18 cellular contexts compared by ENCODE assay signal in the genomic region with DNA sequence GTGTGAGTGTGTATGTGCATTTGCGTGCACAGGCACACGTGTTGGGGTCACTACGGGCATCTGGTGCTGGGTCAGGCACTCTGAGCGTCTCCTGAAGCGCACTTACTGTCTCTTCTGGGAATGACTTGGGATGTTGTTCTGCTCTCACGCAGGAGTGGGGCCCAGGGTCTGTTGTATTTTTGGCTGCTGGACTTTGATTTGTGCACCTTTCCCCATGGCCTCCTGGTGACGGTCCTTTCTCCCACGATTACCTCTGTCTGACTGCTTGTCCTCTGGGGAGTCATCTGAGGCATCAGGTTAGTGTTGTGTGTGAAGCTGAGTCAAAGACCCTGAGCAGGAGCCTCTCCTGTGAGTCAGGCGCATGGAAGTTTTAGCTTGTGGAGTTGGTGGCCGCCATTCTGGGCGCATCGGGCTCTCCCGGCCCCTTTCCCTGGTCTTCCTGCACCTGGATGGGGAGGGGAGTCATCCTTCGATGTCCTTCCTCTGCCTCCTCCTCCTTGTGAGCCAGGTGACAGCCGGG.
DNase-seq lines count a peak whose midpoint lies in the region; ATAC-seq and TF ChIP-seq lines count a peak whose summit lies in the region.
"Had no signal": no experiment of that assay in that cellular context is flagged by ENCODE, and none has a peak within 500 bp of the region (broad histone marks: within the 10 kb centered on the region; RNA-seq: fewer than 3 reads in every experiment).

No MANE protein-coding gene starts in this region.

- no peak overlapping the region for H2BK5ac ChIP-seq in mesenchymal stem cell (ENCODE audit: low read depth, low read length, poor library complexity, severe bottlenecking)

- H3K23ac ChIP-seq in mesenchymal stem cell (ENCODE audit: low read length in 2 of 2): no peak overlapping the region

- H3K9me3 Mint-ChIP-seq in activated CD4-positive, alpha-beta T cell treated with anti-CD3 and anti-CD28 coated beads, Interleukin-2, amount 10 ng/mL, durations not matched to agents 7 days and 5 days: no peaks in the 10 kb centered on the region
- no peaks in the 10 kb centered on the region for H3K9me3 Mint-ChIP-seq in effector memory CD8-positive, alpha-beta T cell
- H3K9me3 Mint-ChIP-seq in nephron: no peaks in the 10 kb centered on the region
- no peaks in the 10 kb centered on the region for H3K9me3 Mint-ChIP-seq in activated CD4-positive, alpha-beta memory T cell treated with anti-CD3 and anti-CD28 coated beads for 36 hours

- no peaks in the 10 kb centered on the region for H3K27me3 ChIP-seq in mesenchymal stem cell (ENCODE audit: control insufficient read depth in 1 of 2, insufficient read depth in 1 of 2, low read length in 2 of 2)
- H3K27me3 ChIP-seq: tibial artery had no signal

- H3K4ac ChIP-seq in mesenchymal stem cell (ENCODE audit: low read depth in 1 of 2, low read length in 2 of 2): no peak overlapping the region

- no peak for ATAC-seq in effector memory CD8-positive, alpha-beta T cell (replicated peaks)

- H2AK5ac ChIP-seq in mesenchymal stem cell (ENCODE audit: low read length, severe bottlenecking): no peak overlapping the region

- no peak overlapping the region for H2AFZ ChIP-seq in mesenchymal stem cell (ENCODE audit: low read depth, low read length)

- in situ Hi-C loops in G401 (cut with HindIII; ENCODE audit: low sequenced_read_pairs): no loop called here

- H3K9ac ChIP-seq in mesenchymal stem cell (ENCODE audit: low read length): no peak overlapping the region

- peaks cover 7% of the 10 kb centered on the region for H3K27me3 Mint-ChIP-seq in activated CD4-positive, alpha-beta T cell treated with anti-CD3 and anti-CD28 coated beads, Interleukin-2, amount 10 ng/mL, durations not matched to agents 7 days and 5 days
- no peaks in the 10 kb centered on the region for H3K27me3 Mint-ChIP-seq in effector memory CD8-positive, alpha-beta T cell
- no peaks in the 10 kb centered on the region for H3K27me3 Mint-ChIP-seq in nephron (ENCODE audit: low read depth)
- peaks cover 3% of the 10 kb centered on the region for H3K27me3 Mint-ChIP-seq in activated CD4-positive, alpha-beta memory T cell treated with anti-CD3 and anti-CD28 coated beads for 36 hours

- H3K18ac ChIP-seq in mesenchymal stem cell (ENCODE audit: low read depth in 1 of 2, low read length in 2 of 2): peak overlapping the region in 1 of 2 experiments; percentile 49

- peaks cover 55% of the 10 kb centered on the region for H3K4me1 ChIP-seq in mesenchymal stem cell (ENCODE audit: control insufficient read depth, insufficient read depth, low read depth, low read length)

- no peak overlapping the region for H2BK120ac ChIP-seq in mesenchymal stem cell (ENCODE audit: low read depth, low read length)

- H2BK15ac ChIP-seq in mesenchymal stem cell (ENCODE audit: low read depth, poor library complexity, severe bottlenecking): no peak overlapping the region

- H3K79me1 ChIP-seq in mesenchymal stem cell (replicated peaks; ENCODE audit: low read length, poor library complexity, severe bottlenecking): peaks cover 65% of the 10 kb centered on the region

- peak overlapping the region; percentile 63 for H3K27ac Mint-ChIP-seq in activated CD4-positive, alpha-beta T cell treated with anti-CD3 and anti-CD28 coated beads, Interleukin-2, amount 10 ng/mL, durations not matched to agents 7 days and 5 days
- peak overlapping the region; percentile 52 to 99 for H3K27ac Mint-ChIP-seq in effector memory CD8-positive, alpha-beta T cell
- H3K27ac Mint-ChIP-seq in nephron: peak overlapping the region; percentile 69 to 87 (median 84)
- no peak overlapping the region for H3K27ac Mint-ChIP-seq in activated CD4-positive, alpha-beta memory T cell treated with anti-CD3 and anti-CD28 coated beads for 36 hours

- H3K4me3 Mint-ChIP-seq in activated CD4-positive, alpha-beta T cell treated with anti-CD3 and anti-CD28 coated beads, Interleukin-2, amount 10 ng/mL, durations not matched to agents 7 days and 5 days: no peak overlapping the region
- H3K4me3 Mint-ChIP-seq in effector memory CD8-positive, alpha-beta T cell: no peak overlapping the region
- H3K4me3 Mint-ChIP-seq in nephron: peak overlapping the region in 1 of 3 experiments; percentile 31
- no peak overlapping the region for H3K4me3 Mint-ChIP-seq in activated CD4-positive, alpha-beta memory T cell treated with anti-CD3 and anti-CD28 coated beads for 36 hours
- H3K4me3 Mint-ChIP-seq: CD14-positive monocyte had no signal

- no peak overlapping the region for H3K4me2 ChIP-seq in mesenchymal stem cell (ENCODE audit: low read length, poor library complexity, severe bottlenecking)

- intact Hi-C loops in activated CD4-positive, alpha-beta memory T cell treated with anti-CD3 and anti-CD28 coated beads for 36 hours (cut with micrococcal nuclease): no loop called here

- POLR2A ChIA-PET in activated CD4-positive, alpha-beta T cell treated with anti-CD3 and anti-CD28 coated beads, Interleukin-2, amount 10 ng/mL, durations not matched to agents 7 days and 5 days (lab: Charles Lee): no interaction called here
- POLR2A ChIA-PET in activated CD4-positive, alpha-beta memory T cell treated with anti-CD3 and anti-CD28 coated beads for 36 hours (lab: Charles Lee): no interaction called here

- H3K9me3 ChIP-seq in mesenchymal stem cell (ENCODE audit: control insufficient read depth, low read length): no peaks in the 10 kb centered on the region
- H3K9me3 ChIP-seq: tibial artery had no signal

- H3K4me3 ChIP-seq in mesenchymal stem cell (ENCODE audit: insufficient read depth in 1 of 2, low read depth in 1 of 2, low read length in 2 of 2): no peak overlapping the region
- H3K4me3 ChIP-seq: tibial artery had no signal

- H4K91ac ChIP-seq in mesenchymal stem cell (ENCODE audit: low read length): no peak overlapping the region

- no peak for DNase-seq in activated CD4-positive, alpha-beta T cell treated with anti-CD3 and anti-CD28 coated beads, Interleukin-2, amount 10 ng/mL, durations not matched to agents 7 days and 5 days
- DNase-seq in activated CD4-positive, alpha-beta T cell treated with anti-CD3 and anti-CD28 coated beads for 1 hour: no peak
- no peak for DNase-seq in effector memory CD8-positive, alpha-beta T cell
- DNase-seq in G401 (ENCODE audit: low spot score) (no peak), mesenchymal stem cell (no peak), RPMI8226 (no peak)
- no peak for DNase-seq in activated CD4-positive, alpha-beta memory T cell treated with anti-CD3 and anti-CD28 coated beads for 36 hours
- DNase-seq: activated effector memory CD4-positive, alpha-beta T cell treated with Interleukin-2 at 50 U/mL for 16 hours; central memory CD4-positive, alpha-beta T cell; NCI-H187 treated with DMSO at 0.1 percent for 48 hours; NCI-H510A; posterior cingulate gyrus; Right ventricle myocardium superior; T-helper 1 cell; tibial artery had no signal

- CTCF ChIA-PET in activated CD4-positive, alpha-beta T cell treated with anti-CD3 and anti-CD28 coated beads, Interleukin-2, amount 10 ng/mL, durations not matched to agents 7 days and 5 days (lab: Charles Lee): no interaction called here
- CTCF ChIA-PET in activated CD4-positive, alpha-beta memory T cell treated with anti-CD3 and anti-CD28 coated beads for 36 hours (lab: Charles Lee): interaction anchor here (1.4 kb wide), 1 partner anchor 54 kb away, joined by 5 read pairs; no protein-coding TSS in a partner anchor

- peaks cover 0 to 21% of the 10 kb centered on the region in 2 experiments for H3K36me3 ChIP-seq in mesenchymal stem cell (ENCODE audit: control insufficient read depth in 1 of 2, insufficient read depth in 2 of 2, low read depth in 1 of 2, low read length in 2 of 2)
- H3K36me3 ChIP-seq: tibial artery had no signal

- H2BK12ac ChIP-seq in mesenchymal stem cell (ENCODE audit: low read length in 2 of 2): no peak overlapping the region

- TF ChIP-seq CTCF in nephron (IDR thresholded peaks at IDR 0.05; ENCODE audit: unreplicated experiment in 3 of 3): no peak

- H3K14ac ChIP-seq in mesenchymal stem cell (ENCODE audit: low read length in 2 of 2): peak overlapping the region in 1 of 2 experiments; percentile 64

- no peaks in the 10 kb centered on the region for H3K36me3 Mint-ChIP-seq in activated CD4-positive, alpha-beta T cell treated with anti-CD3 and anti-CD28 coated beads, Interleukin-2, amount 10 ng/mL, durations not matched to agents 7 days and 5 days (ENCODE audit: low read depth)
- peaks cover 39% of the 10 kb centered on the region for H3K36me3 Mint-ChIP-seq in effector memory CD8-positive, alpha-beta T cell (ENCODE audit: insufficient read depth)
- no peaks in the 10 kb centered on the region for H3K36me3 Mint-ChIP-seq in nephron (ENCODE audit: low read depth)
- H3K36me3 Mint-ChIP-seq in activated CD4-positive, alpha-beta memory T cell treated with anti-CD3 and anti-CD28 coated beads for 36 hours: no peaks in the 10 kb centered on the region

- WGBS in mesenchymal stem cell: 94% methylated on average over 14 of the region's 15 CpGs

- peaks cover 29% of the 10 kb centered on the region for H3K4me1 Mint-ChIP-seq in activated CD4-positive, alpha-beta T cell treated with anti-CD3 and anti-CD28 coated beads, Interleukin-2, amount 10 ng/mL, durations not matched to agents 7 days and 5 days
- H3K4me1 Mint-ChIP-seq in effector memory CD8-positive, alpha-beta T cell (ENCODE audit: low read depth in 2 of 2): peaks cover 25 to 39% of the 10 kb centered on the region in 2 donors
- peaks cover 22% of the 10 kb centered on the region for H3K4me1 Mint-ChIP-seq in nephron
- H3K4me1 Mint-ChIP-seq in activated CD4-positive, alpha-beta memory T cell treated with anti-CD3 and anti-CD28 coated beads for 36 hours (ENCODE audit: low read depth): peaks cover 37% of the 10 kb centered on the region

- no peak overlapping the region for H3K27ac ChIP-seq in mesenchymal stem cell (ENCODE audit: low read length, poor library complexity, severe bottlenecking)
- H3K27ac ChIP-seq: 22Rv1 had no signal

- no peak overlapping the region for H4K8ac ChIP-seq in mesenchymal stem cell (ENCODE audit: low read length)
